ENCODE assay signal across 14 cellular contexts in the genomic region with DNA sequence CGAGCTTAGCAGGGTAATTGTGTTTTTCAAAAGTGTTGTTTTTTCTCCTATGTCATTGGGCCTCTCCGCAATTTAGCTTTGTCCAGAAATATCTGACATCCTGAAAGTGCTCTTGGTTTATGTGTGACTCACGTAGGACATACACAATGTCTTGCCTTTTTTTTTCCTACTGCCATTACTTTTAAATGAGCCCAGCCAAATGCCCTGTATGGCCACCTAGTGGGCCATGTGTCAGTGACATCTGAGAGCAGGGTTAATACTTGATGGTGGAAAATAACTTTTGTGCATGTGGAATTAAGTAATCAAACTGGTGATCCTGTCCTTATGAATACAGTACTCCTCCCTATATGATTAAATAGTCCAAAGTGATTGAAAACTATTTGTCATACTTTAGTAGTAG.
DNase-seq lines count a peak whose midpoint lies in the region; ATAC-seq and TF ChIP-seq lines count a peak whose summit lies in the region.
"Had no signal": no experiment of that assay in that cellular context is flagged by ENCODE, and none has a peak within 500 bp of the region (broad histone marks: within the 10 kb centered on the region; RNA-seq: fewer than 3 reads in every experiment).

No MANE protein-coding gene starts in this region.

- intact Hi-C loops in A673 (cut with micrococcal nuclease; ENCODE audit: unreplicated experiment) = no loop called here

- no peaks in the 10 kb centered on the region for H4K20me1 ChIP-seq in GM23338 (replicated peaks; ENCODE audit: insufficient read depth)

- H3K4me1 ChIP-seq in A673 (ENCODE audit: insufficient read depth, low read length, poor library complexity, severe bottlenecking) (peaks cover 5% of the 10 kb centered on the region), GM23338 (ENCODE audit: insufficient read depth) (peaks cover 14% of the 10 kb centered on the region)
- H3K4me1 ChIP-seq: prostate gland had no signal

- no TSS peak for BruUV-seq in A673 (replicated peaks; lab: Mats Ljungman, UMichigan)

- H2AFZ ChIP-seq in GM23338 = no peak overlapping the region

- no peaks in the 10 kb centered on the region for H3K9me2 ChIP-seq in GM23338 (ENCODE audit: insufficient read depth)

- H3K27ac Mint-ChIP-seq in GM23338 = no peak overlapping the region
- H3K27ac Mint-ChIP-seq: activated CD4-positive, alpha-beta memory T cell treated with anti-CD3 and anti-CD28 coated beads, Interleukin-2, amount 10 ng/mL, durations not matched to agents 7 days and 5 days; activated naive CD4-positive, alpha-beta T cell treated with anti-CD3 and anti-CD28 coated beads, Interleukin-2, amount 50 U/mL, for 24 hours; stimulated activated effector memory CD8-positive, alpha-beta T cell treated with anti-CD3 and anti-CD28 coated beads, Interleukin-12 subunit alpha, Interleukin-12 subunit beta, amount 100 ng/mL, for 72 hours had no signal

- H3K36me3 Mint-ChIP-seq in GM23338 (ENCODE audit: low read depth) = no peaks in the 10 kb centered on the region
- H3K36me3 Mint-ChIP-seq: activated naive CD4-positive, alpha-beta T cell treated with anti-CD3 and anti-CD28 coated beads, Interleukin-2, amount 50 U/mL, for 24 hours; stimulated activated effector memory CD8-positive, alpha-beta T cell treated with anti-CD3 and anti-CD28 coated beads, Interleukin-12 subunit alpha, Interleukin-12 subunit beta, amount 100 ng/mL, for 72 hours had no signal

- CTCF ChIA-PET in A673 (lab: Charles Lee) = no interaction called here

- H3K27me3 Mint-ChIP-seq in GM23338 (ENCODE audit: insufficient read depth, low read depth, poor library complexity) = no peaks in the 10 kb centered on the region
- H3K27me3 Mint-ChIP-seq: activated CD4-positive, alpha-beta memory T cell treated with anti-CD3 and anti-CD28 coated beads, Interleukin-2, amount 10 ng/mL, durations not matched to agents 7 days and 5 days; activated naive CD4-positive, alpha-beta T cell treated with anti-CD3 and anti-CD28 coated beads, Interleukin-2, amount 50 U/mL, for 24 hours had no signal

- no peak overlapping the region for H3K4me3 Mint-ChIP-seq in GM23338
- H3K4me3 Mint-ChIP-seq: activated CD4-positive, alpha-beta memory T cell treated with anti-CD3 and anti-CD28 coated beads, Interleukin-2, amount 10 ng/mL, durations not matched to agents 7 days and 5 days; activated naive CD4-positive, alpha-beta T cell treated with anti-CD3 and anti-CD28 coated beads, Interleukin-2, amount 50 U/mL, for 24 hours; stimulated activated effector memory CD8-positive, alpha-beta T cell treated with anti-CD3 and anti-CD28 coated beads, Interleukin-12 subunit alpha, Interleukin-12 subunit beta, amount 100 ng/mL, for 72 hours had no signal

- no peaks in the 10 kb centered on the region for H3K79me2 ChIP-seq in GM23338 (replicated peaks; ENCODE audit: insufficient read depth)

- 0 out of 2 replicates have a peak, but pooled peaks have one; percentile 22 for TF ChIP-seq CTCF in A673 (conservative IDR thresholded peaks at IDR 0.05; ENCODE audit: low read depth, low read length)
- peak; percentile 49 to 56 for TF ChIP-seq CTCF in GM23338 (conservative IDR thresholded peaks at IDR 0.05; ENCODE audit: low read depth in 2 of 2)
- TF ChIP-seq CTCF in fibroblast of pulmonary artery (IDR thresholded peaks at IDR 0.05; ENCODE audit: low read length, missing control alignments) = peak; percentile 12

- H3K27me3 ChIP-seq in A673 (replicated peaks; ENCODE audit: insufficient read depth, low read depth, low read length, poor library complexity) (no peaks in the 10 kb centered on the region), GM23338 (ENCODE audit: insufficient read depth) (no peaks in the 10 kb centered on the region)

- no peak for ATAC-seq in GM23338
- ATAC-seq in HG03139 (IDR thresholded peaks at IDR 0.05; ENCODE audit: unreplicated experiment) = no peak
- no peak for ATAC-seq in GM18502 (IDR thresholded peaks at IDR 0.05; ENCODE audit: poor library complexity, unreplicated experiment)
- no peak for ATAC-seq in HG03039 (IDR thresholded peaks at IDR 0.05; ENCODE audit: unreplicated experiment)
- ATAC-seq: stimulated activated effector memory CD8-positive, alpha-beta T cell treated with anti-CD3 and anti-CD28 coated beads, Interleukin-12 subunit alpha, Interleukin-12 subunit beta, amount 100 ng/mL, for 72 hours had no signal

- peaks cover 18% of the 10 kb centered on the region for H3K4me1 Mint-ChIP-seq in GM23338
- H3K4me1 Mint-ChIP-seq: activated CD4-positive, alpha-beta memory T cell treated with anti-CD3 and anti-CD28 coated beads, Interleukin-2, amount 10 ng/mL, durations not matched to agents 7 days and 5 days; activated naive CD4-positive, alpha-beta T cell treated with anti-CD3 and anti-CD28 coated beads, Interleukin-2, amount 50 U/mL, for 24 hours; stimulated activated effector memory CD8-positive, alpha-beta T cell treated with anti-CD3 and anti-CD28 coated beads, Interleukin-12 subunit alpha, Interleukin-12 subunit beta, amount 100 ng/mL, for 72 hours had no signal

- H3K27ac ChIP-seq in A673 (ENCODE audit: low read depth, low read length, poor library complexity, severe bottlenecking) (no peak overlapping the region), GM23338 (ENCODE audit: low read depth) (no peak overlapping the region)
- H3K27ac ChIP-seq: prostate gland had no signal

- H3K9me3 Mint-ChIP-seq in GM23338 = no peaks in the 10 kb centered on the region
- H3K9me3 Mint-ChIP-seq: activated CD4-positive, alpha-beta memory T cell treated with anti-CD3 and anti-CD28 coated beads, Interleukin-2, amount 10 ng/mL, durations not matched to agents 7 days and 5 days; activated naive CD4-positive, alpha-beta T cell treated with anti-CD3 and anti-CD28 coated beads, Interleukin-2, amount 50 U/mL, for 24 hours had no signal

- H3K4me2 ChIP-seq in GM23338 = no peak overlapping the region

- peak; percentile 17 for DNase-seq in A673 (ENCODE audit: low spot score)
- peak; percentile 26 for DNase-seq in GM23338 (ENCODE audit: low spot score)
- peak; percentile 20 for DNase-seq in RKO (ENCODE audit: low spot score)
- DNase-seq in fibroblast of pulmonary artery (ENCODE audit: low read depth) = no peak
- DNase-seq in COR-L47 (lab: John Stamatoyannopoulos, UW) = no peak
- DNase-seq: activated CD4-positive, alpha-beta memory T cell treated with anti-CD3 and anti-CD28 coated beads, Interleukin-2, amount 10 ng/mL, durations not matched to agents 7 days and 5 days; stimulated activated CD4-positive, alpha-beta T cell treated with anti-CD3 and anti-CD28 coated beads, Interleukin-2, amount 100 ng/mL, for 48 hours; T-helper 9 cell had no signal

- H3F3A ChIP-seq in GM23338 (replicated peaks; ENCODE audit: low read depth) = no peaks in the 10 kb centered on the region

- H3K36me3 ChIP-seq in A673 (ENCODE audit: insufficient read depth, low read length, poor library complexity, severe bottlenecking) (no peaks in the 10 kb centered on the region), GM23338 (ENCODE audit: insufficient read depth) (no peaks in the 10 kb centered on the region)
- H3K36me3 ChIP-seq: prostate gland had no signal

- H3K4me3 ChIP-seq in A673 (ENCODE audit: low read depth, low read length, poor library complexity, severe bottlenecking) = no peak overlapping the region
- no peak overlapping the region for H3K4me3 ChIP-seq in GM23338
- H3K4me3 ChIP-seq in fibroblast of pulmonary artery (replicated peaks; ENCODE audit: low read depth, low read length) = no peak overlapping the region
- H3K4me3 ChIP-seq: prostate gland had no signal

- POLR2A ChIA-PET in A673 (lab: Charles Lee; ENCODE audit: low non-redundant PET) = no interaction called here

- H3K9me3 ChIP-seq in A673 (ENCODE audit: low read depth, low read length, poor library complexity, severe bottlenecking) = no peaks in the 10 kb centered on the region
- H3K9me3 ChIP-seq: prostate gland had no signal

Comparison
In these comparisons a context has a peak if more than half of its experiments do, and no peak if none do; other contexts are left out.
1. DNase-seq: peak in A673 (single experiment), GM23338 (single experiment) and RKO (single experiment); none in fibroblast of pulmonary artery (single experiment) and COR-L47 (single experiment).
2. Peak in every context shown above with its lines, with median percentiles within 50 percentile points of each other: CTCF ChIP-seq.